11 cellular contexts compared by ENCODE assay signal in the genomic region with DNA sequence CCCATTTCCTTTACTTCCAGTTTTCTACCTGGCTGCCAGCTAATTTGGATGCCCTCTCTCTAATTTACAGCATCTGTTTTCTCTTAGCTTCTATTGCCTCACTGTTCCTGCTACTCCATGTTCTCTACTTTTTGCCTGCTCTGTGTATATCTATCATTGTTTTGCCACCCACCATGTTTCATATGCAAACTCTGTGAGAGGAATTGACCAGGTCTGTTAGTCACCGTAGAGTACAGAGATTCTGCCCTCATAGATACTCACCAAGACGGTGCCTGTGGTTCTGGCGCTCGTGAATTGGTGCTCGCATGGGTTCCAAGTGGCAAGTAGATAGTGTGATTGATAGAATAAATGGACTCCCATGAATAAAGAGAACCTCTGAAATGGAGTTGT.
DNase-seq lines count a peak whose midpoint lies in the region; ATAC-seq lines count a peak whose summit lies in the region.
"Had no signal": no experiment of that assay in that cellular context is flagged by ENCODE, and none has a peak within 500 bp of the region (broad histone marks: within the 10 kb centered on the region; RNA-seq: fewer than 3 reads in every experiment).

No MANE protein-coding gene starts in this region.

- no peaks in the 10 kb centered on the region for H3K4me1 ChIP-seq in SJCRH30
- H3K4me1 ChIP-seq: left lung, right lobe of liver had no signal

- no peaks in the 10 kb centered on the region for H3K9me3 ChIP-seq in SJCRH30 (replicated peaks)
- H3K9me3 ChIP-seq: right lobe of liver had no signal

- no peaks in the 10 kb centered on the region for H3K27me3 ChIP-seq in SJCRH30
- H3K27me3 ChIP-seq: left lung, right lobe of liver had no signal

- H3K4me3 ChIP-seq in SJCRH30: no peak overlapping the region
- H3K4me3 ChIP-seq: left lung, right lobe of liver had no signal

- ATAC-seq in GM18868 (IDR thresholded peaks at IDR 0.05; ENCODE audit: unreplicated experiment) (peak; percentile 44), GM21529 (IDR thresholded peaks at IDR 0.05; ENCODE audit: unreplicated experiment) (peak; percentile 48), HG03025 (IDR thresholded peaks at IDR 0.05; ENCODE audit: low FRiP score, unreplicated experiment) (peak; percentile 35), HG03575 (IDR thresholded peaks at IDR 0.05; ENCODE audit: extremely low read depth, insufficient number of reproducible peaks, low FRiP score, unreplicated experiment) (peak; percentile 24)
- ATAC-seq: left lung had no signal

- no peak overlapping the region for H3K27ac ChIP-seq in SJCRH30
- H3K27ac ChIP-seq: left lung, right lobe of liver had no signal

- no peak for DNase-seq in SJCRH30
- no peak for DNase-seq in effector CD4-positive, alpha-beta T cell
- DNase-seq in NCI-H1417 treated with DMSO at 0.1 percent for 48 hours (lab: John Stamatoyannopoulos, UW): no peak
- DNase-seq in NCI-H1436 treated with DMSO at 0.1 percent for 48 hours (lab: John Stamatoyannopoulos, UW): no peak
- DNase-seq: left lung, NCI-H446 treated with DMSO at 0.1 percent for 48 hours, right lobe of liver had no signal

- no peaks in the 10 kb centered on the region for H3K36me3 ChIP-seq in SJCRH30
- H3K36me3 ChIP-seq: left lung, right lobe of liver had no signal
